Comparison of ENCODE assay signal across 20 cellular contexts in the genomic region with DNA sequence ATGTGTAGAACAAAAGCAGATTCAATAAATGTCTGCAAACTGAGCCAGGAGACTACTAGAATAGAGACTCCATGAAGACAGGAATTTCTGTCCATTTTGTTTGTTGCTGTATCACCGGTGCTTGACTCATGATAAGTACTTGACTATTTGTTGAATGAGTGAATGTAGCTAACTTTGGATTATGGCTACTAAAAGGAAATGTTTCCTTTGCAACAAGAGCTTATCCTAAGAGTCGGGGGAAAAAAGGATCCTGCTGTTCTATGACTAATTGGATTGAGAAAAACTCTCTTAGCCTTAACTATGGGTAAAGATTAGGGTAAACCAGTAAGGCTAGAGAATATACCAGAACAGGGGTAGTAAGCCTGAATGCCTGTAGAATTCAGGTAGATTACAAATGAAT. TPM values are rescaled to one million over a fixed set of nuclear protein-coding genes. Genes with fewer than 3 reads are reported as not detected.
DNase-seq lines count a peak whose midpoint lies in the region; ATAC-seq and TF ChIP-seq lines count a peak whose summit lies in the region.
"Had no signal": no experiment of that assay in that cellular context is flagged by ENCODE, and none has a peak within 500 bp of the region (broad histone marks: within the 10 kb centered on the region; RNA-seq: fewer than 3 reads in every experiment).

No MANE protein-coding gene starts in this region.

- no peak for TF ChIP-seq CTCF in left ventricle myocardium inferior (IDR thresholded peaks at IDR 0.05; ENCODE audit: borderline replicate concordance)
- TF ChIP-seq CTCF in heart right ventricle (IDR thresholded peaks at IDR 0.05) = no peak
- TF ChIP-seq CTCF in fibroblast of the aortic adventitia (IDR thresholded peaks at IDR 0.05; ENCODE audit: insufficient read depth, low read length) = no peak
- no peak for TF ChIP-seq CTCF in smooth muscle cell (IDR thresholded peaks at IDR 0.05; ENCODE audit: borderline replicate concordance, insufficient read depth, poor library complexity, severe bottlenecking)

- intact Hi-C loops in left ventricle myocardium inferior (cut with micrococcal nuclease) (loop anchor here (10.0 kb wide), 1 partner anchor 51 kb away; a partner anchor contains a TSS), heart right ventricle (cut with DNase I) (loop anchor here in 2 of 10 donors (10.0 kb wide), 1 partner anchor 51 kb away; a partner anchor contains a TSS)

- peak overlapping the region; percentile 99 for H3K4me2 ChIP-seq in smooth muscle cell

- H3F3A ChIP-seq in smooth muscle cell (ENCODE audit: low read depth) = no peaks in the 10 kb centered on the region

- no peaks in the 10 kb centered on the region for H3K27me3 ChIP-seq in left ventricle myocardium inferior (ENCODE audit: low read depth)
- no peaks in the 10 kb centered on the region for H3K27me3 ChIP-seq in heart right ventricle
- H3K27me3 ChIP-seq in smooth muscle cell (ENCODE audit: low read depth) = no peaks in the 10 kb centered on the region
- H3K27me3 ChIP-seq: thyroid gland had no signal

- 34 to 35% methylated on average over 2 of the region's 2 CpGs for whole genome bisulfite sequencing in heart right ventricle, 2 donors
- WGBS in smooth muscle cell (ENCODE audit: low lambda C conversion rate) = 62% methylated on average over 2 of the region's 2 CpGs

- peaks cover 73% of the 10 kb centered on the region for H4K20me1 ChIP-seq in smooth muscle cell (ENCODE audit: low read depth)

- peaks cover 86% of the 10 kb centered on the region for H3K79me2 ChIP-seq in smooth muscle cell (ENCODE audit: low read depth)

- peaks cover 82% of the 10 kb centered on the region for H3K4me1 ChIP-seq in left ventricle myocardium inferior
- peaks cover 0 to 71% (median 53%) of the 10 kb centered on the region in 9 donors for H3K4me1 ChIP-seq in heart right ventricle
- peaks cover 36% of the 10 kb centered on the region for H3K4me1 ChIP-seq in smooth muscle cell (ENCODE audit: low read depth)

- H3K9me3 ChIP-seq in left ventricle myocardium inferior (replicated peaks) (no peaks in the 10 kb centered on the region), heart right ventricle (no peaks in the 10 kb centered on the region), smooth muscle cell (replicated peaks; ENCODE audit: low read depth) (no peaks in the 10 kb centered on the region)
- H3K9me3 ChIP-seq: thyroid gland had no signal

- H3K27ac ChIP-seq in left ventricle myocardium inferior (replicated peaks) (peak overlapping the region; percentile 2), heart right ventricle (peak overlapping the region in 5 of 10 donors; percentile 9 to 97 (median 26)), smooth muscle cell (ENCODE audit: low read depth) (peak overlapping the region; percentile 17)
- H3K27ac ChIP-seq: RWPE1, thyroid gland had no signal

- peaks cover 13% of the 10 kb centered on the region for H3K36me3 ChIP-seq in left ventricle myocardium inferior
- H3K36me3 ChIP-seq in heart right ventricle = peaks cover 0 to 64% (median 3%) of the 10 kb centered on the region in 9 donors
- H3K36me3 ChIP-seq in smooth muscle cell (ENCODE audit: low read depth) = peaks cover 15% of the 10 kb centered on the region

- no peak overlapping the region for H3K4me3 ChIP-seq in left ventricle myocardium inferior
- H3K4me3 ChIP-seq in heart right ventricle = no peak overlapping the region
- H3K4me3 ChIP-seq in fibroblast of the aortic adventitia (ENCODE audit: low read depth, low read length) = no peak overlapping the region
- H3K4me3 ChIP-seq in smooth muscle cell = no peak overlapping the region
- H3K4me3 ChIP-seq: thyroid gland had no signal

- no peak overlapping the region for H2AFZ ChIP-seq in smooth muscle cell (ENCODE audit: low read depth)

- ATAC-seq in heart right ventricle = no peak
- ATAC-seq in HG03045 (IDR thresholded peaks at IDR 0.05; ENCODE audit: unreplicated experiment) = no peak
- ATAC-seq: effector memory CD8-positive, alpha-beta T cell; stimulated activated naive B cell treated with anti-CD40 and anti-IgM and Interleukin-4, amounts not matched to agents 10 μg/mL and 1 μg/mL and 100 μg/mL, for 72 hours had no signal

- no peak overlapping the region for H3K9ac ChIP-seq in smooth muscle cell (ENCODE audit: low read depth)

- DNase-seq in left ventricle myocardium inferior (no peak), heart right ventricle (no peak), RKO (ENCODE audit: low spot score) (peak; percentile 60), fibroblast of the aortic adventitia (ENCODE audit: low read depth) (peak; percentile 9), smooth muscle cell (lab: John Stamatoyannopoulos, UW; ENCODE audit: unreplicated experiment) (no peak), dedifferentiated amniotic fluid mesenchymal stem cell (ENCODE audit: extremely low spot score) (no peak)
- no peak for DNase-seq in stimulated activated CD4-positive, alpha-beta T cell treated with anti-CD3 and anti-CD28 coated beads, Interleukin-12 subunit alpha, Interleukin-12 subunit beta, amount 100 ng/mL, for 4 hours
- DNase-seq: 8988T; activated CD4-positive, alpha-beta T cell treated with anti-CD3 and anti-CD28 coated beads, Interleukin-2, amount 10 ng/mL, durations not matched to agents 24 days and 14 days; activated CD8-positive, alpha-beta memory T cell treated with anti-CD3 and anti-CD28 coated beads, Interleukin-2, amount 50 U/mL, for 4 hours; activated gamma-delta T cell; cerebellar nuclear complex; DMS 273 treated with DMSO at 0.1 percent for 48 hours; effector memory CD8-positive, alpha-beta T cell; hypothalamus; midbrain; stimulated activated naive B cell treated with anti-CD40 and anti-IgM and Interleukin-4, amounts not matched to agents 10 μg/mL and 1 μg/mL and 100 μg/mL, for 72 hours; thyroid gland had no signal

RNA-seq across cellular contexts. Expression of a gene that starts 3.5 kb away (rescaled TPM):
- total RNA-seq in left ventricle myocardium inferior (129 TPM), heart right ventricle (100 to 1,000 TPM; 112 to 162 (median 138) TPM), fibroblast of the aortic adventitia (ENCODE audit: low replicate concordance) (81.2 and 113 TPM in 2 replicates), smooth muscle cell (135 and 155 TPM in 2 replicates)
- polyA plus RNA-seq in heart right ventricle (10 to 100 TPM; 51.1 to 84.6 TPM), smooth muscle cell (133 and 137 TPM in 2 replicates)

RNA-seq across cellular contexts. Expression of a gene that starts 38.4 kb away (rescaled TPM):
- total RNA-seq in left ventricle myocardium inferior (0.22 TPM), heart right ventricle (1 to 10 TPM in 2 of 10 donors, under 1 TPM in 8; 0.22 to 1.6 (median 0.53) TPM), fibroblast of the aortic adventitia (ENCODE audit: low replicate concordance) (2.2 and 10.4 TPM in 2 replicates), smooth muscle cell (7.5 and 12.4 TPM in 2 replicates)
- polyA plus RNA-seq in heart right ventricle (under 1 TPM; 0.65 to 0.95 TPM), smooth muscle cell (2.6 and 3.4 TPM in 2 replicates)

RNA-seq across cellular contexts. Expression of a gene that starts 49.6 kb away (rescaled TPM):
- total RNA-seq in left ventricle myocardium inferior (656 TPM), heart right ventricle (100 to 1,000 TPM; 383 to 731 (median 639) TPM), fibroblast of the aortic adventitia (ENCODE audit: low replicate concordance) (54.2 and 80.3 TPM in 2 replicates), smooth muscle cell (39.8 and 49.8 TPM in 2 replicates)
- polyA plus RNA-seq in heart right ventricle (10 to 100 TPM; 40.8 to 78.5 TPM), smooth muscle cell (20.3 and 26.8 TPM in 2 replicates)

Comparison
In these comparisons a context has a peak if more than half of its experiments do, and no peak if none do; other contexts are left out.
1. DNase-seq: peak in RKO (single experiment) and fibroblast of the aortic adventitia (single experiment); none in left ventricle myocardium inferior (single experiment), heart right ventricle (0 of 2), smooth muscle cell (single experiment), dedifferentiated amniotic fluid mesenchymal stem cell (single experiment) and stimulated activated CD4-positive, alpha-beta T cell treated with anti-CD3 and anti-CD28 coated beads, Interleukin-12 subunit alpha, Interleukin-12 subunit beta, amount 100 ng/mL, for 4 hours (single experiment).